8 cellular contexts compared by ENCODE assay signal in the genomic region with DNA sequence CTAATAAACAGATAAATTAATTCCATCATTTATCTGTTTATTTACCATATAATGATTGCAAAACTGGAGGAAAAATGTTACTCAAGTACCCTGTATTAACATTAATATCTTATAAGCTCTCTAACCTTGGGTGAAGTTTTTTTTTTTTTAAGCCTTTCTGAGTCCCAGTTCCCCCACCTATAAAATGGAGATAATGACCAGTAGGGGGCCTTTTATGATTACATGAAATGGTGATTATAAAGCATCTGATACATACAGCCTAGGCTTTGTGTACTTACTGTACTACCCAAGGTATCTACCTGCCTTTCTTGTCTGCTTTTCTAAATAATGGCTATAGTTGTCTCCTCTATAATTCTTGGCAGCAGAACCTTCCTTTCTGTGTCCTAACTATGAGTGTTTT. TPM values are rescaled to one million over a fixed set of nuclear protein-coding genes. Genes with fewer than 3 reads are reported as not detected.
A peak's percentile ranks its signal among the peaks of the same experiment; 100 is the strongest.
DNase-seq lines count a peak whose midpoint lies in the region; ATAC-seq and TF ChIP-seq lines count a peak whose summit lies in the region.

No MANE protein-coding gene starts in this region.

- H2BK5ac ChIP-seq in IMR-90 (ENCODE audit: low read depth, low read length, poor library complexity, severe bottlenecking) (no peak overlapping the region), mesendoderm (ENCODE audit: low read length) (no peak overlapping the region)

- no peak overlapping the region for H2BK15ac ChIP-seq in IMR-90 (ENCODE audit: low read depth, low read length)
- H2BK15ac ChIP-seq in mesendoderm (replicated peaks; ENCODE audit: low read depth) = no peak overlapping the region

- no peak overlapping the region for H3K4me3 Mint-ChIP-seq in CD14-positive monocyte
- H3K4me3 Mint-ChIP-seq in activated CD4-positive, alpha-beta memory T cell treated with anti-CD3 and anti-CD28 coated beads, Interleukin-2, amount 10 ng/mL, durations not matched to agents 7 days and 5 days = no peak overlapping the region

- no peak for TF ChIP-seq POLR2A in IMR-90 (IDR thresholded peaks at IDR 0.05; ENCODE audit: low read depth, low read length)

- no peaks in the 10 kb centered on the region for H4K20me1 ChIP-seq in IMR-90 (ENCODE audit: insufficient read depth, low read length)

- peaks cover 0 to 2% (median 2%) of the 10 kb centered on the region in 3 donors for H3K27me3 Mint-ChIP-seq in CD14-positive monocyte (ENCODE audit: low read depth in 3 of 3)
- peaks cover 16% of the 10 kb centered on the region for H3K27me3 Mint-ChIP-seq in activated CD4-positive, alpha-beta memory T cell treated with anti-CD3 and anti-CD28 coated beads, Interleukin-2, amount 10 ng/mL, durations not matched to agents 7 days and 5 days

- H3K36me3 Mint-ChIP-seq in CD14-positive monocyte = no peaks in the 10 kb centered on the region
- H3K36me3 Mint-ChIP-seq in activated CD4-positive, alpha-beta memory T cell treated with anti-CD3 and anti-CD28 coated beads, Interleukin-2, amount 10 ng/mL, durations not matched to agents 7 days and 5 days (ENCODE audit: low read depth) = no peaks in the 10 kb centered on the region

- H3K4me1 ChIP-seq in IMR-90 (ENCODE audit: control insufficient read depth, insufficient read depth, low read length) (no peaks in the 10 kb centered on the region), mesendoderm (ENCODE audit: control insufficient read depth, low read depth, low read length) (no peaks in the 10 kb centered on the region)

- no peaks in the 10 kb centered on the region for H3K79me2 ChIP-seq in mesendoderm (ENCODE audit: control insufficient read depth, insufficient read depth, low read length)

- H4K8ac ChIP-seq in IMR-90 (ENCODE audit: low read depth in 2 of 2, low read length in 2 of 2) (no peak overlapping the region), mesendoderm (ENCODE audit: low read depth, low read length) (no peak overlapping the region)

- H3K9me1 ChIP-seq in IMR-90 (ENCODE audit: insufficient read depth, low read length) = no peaks in the 10 kb centered on the region

- H2AFZ ChIP-seq in IMR-90 (replicated peaks; ENCODE audit: low read length, poor library complexity) = no peak overlapping the region

- H3K4me3 ChIP-seq in IMR-90 (ENCODE audit: insufficient read depth, low read depth, low read length) (no peak overlapping the region), mesendoderm (ENCODE audit: low read length) (no peak overlapping the region)

- no peak overlapping the region for H3K14ac ChIP-seq in IMR-90 (replicated peaks; ENCODE audit: low read depth, low read length)

- DNase-seq in CD14-positive monocyte (ENCODE audit: low spot score) (no peak), IMR-90 (peak; percentile 44), SW480 (ENCODE audit: low spot score) (peak; percentile 62), left colon (no peak), mesendoderm (no peak)
- no peak for DNase-seq in activated CD4-positive, alpha-beta memory T cell treated with anti-CD3 and anti-CD28 coated beads, Interleukin-2, amount 10 ng/mL, durations not matched to agents 7 days and 5 days
- no peak for DNase-seq in stimulated activated naive CD4-positive, alpha-beta T cell treated with Interleukin-2 at 50 U/mL for 16 hours (lab: John Stamatoyannopoulos, UW)

- H3K79me1 ChIP-seq in IMR-90 (ENCODE audit: low read depth in 1 of 2, low read length in 2 of 2) (no peaks in the 10 kb centered on the region), mesendoderm (ENCODE audit: low read length) (no peaks in the 10 kb centered on the region)

- no TSS peak for BruUV-seq in IMR-90 (replicated peaks; lab: Mats Ljungman, UMichigan)

- H3K9me3 ChIP-seq in IMR-90 (ENCODE audit: control insufficient read depth, insufficient read depth, low read length) = no peaks in the 10 kb centered on the region

- H2AK5ac ChIP-seq in IMR-90 (ENCODE audit: low read depth, low read length) = no peak overlapping the region
- H2AK5ac ChIP-seq in mesendoderm (ENCODE audit: low read length) = no peak overlapping the region

- H3K4me1 Mint-ChIP-seq in CD14-positive monocyte = peaks cover 3% of the 10 kb centered on the region
- no peaks in the 10 kb centered on the region for H3K4me1 Mint-ChIP-seq in activated CD4-positive, alpha-beta memory T cell treated with anti-CD3 and anti-CD28 coated beads, Interleukin-2, amount 10 ng/mL, durations not matched to agents 7 days and 5 days

- H3K4ac ChIP-seq in IMR-90 (ENCODE audit: low read depth, low read length) (no peak overlapping the region), mesendoderm (ENCODE audit: low read depth, low read length) (no peak overlapping the region)

- no peak overlapping the region for H3K23ac ChIP-seq in IMR-90 (ENCODE audit: low read depth, low read length)
- H3K23ac ChIP-seq in mesendoderm (ENCODE audit: low read length) = no peak overlapping the region

- no peak overlapping the region for H2BK120ac ChIP-seq in IMR-90 (ENCODE audit: low read depth, low read length)
- H2BK120ac ChIP-seq in mesendoderm (ENCODE audit: low read depth, low read length) = no peak overlapping the region

- peak; percentile 38 for TF ChIP-seq RAD21 in IMR-90 (IDR thresholded peaks at IDR 0.05; ENCODE audit: low read length)

- CTCF ChIA-PET in IMR-90 (lab: Yijun Ruan, JAX) = interaction anchor here (0.6 kb wide), 3 partner anchors 10 to 33 kb away, joined by 3 to 5 read pairs (median 3); no protein-coding TSS in a partner anchor
- CTCF ChIA-PET in activated CD4-positive, alpha-beta memory T cell treated with anti-CD3 and anti-CD28 coated beads, Interleukin-2, amount 10 ng/mL, durations not matched to agents 7 days and 5 days (lab: Charles Lee) = interaction anchor here (1.0 to 1.6 kb wide), 2 partner anchors 8 to 89 kb away, joined by 3 to 5 read pairs; no protein-coding TSS in a partner anchor

- peak; percentile 46; the same call in 1 of the 2 replicates for ATAC-seq in IMR-90 (ENCODE audit: low read depth)
- peak; percentile 39 for ATAC-seq in left colon
- ATAC-seq in HG03135 (IDR thresholded peaks at IDR 0.05; ENCODE audit: unreplicated experiment) = no peak

- H3K9ac ChIP-seq in IMR-90 (ENCODE audit: low read depth, low read length) (no peak overlapping the region), mesendoderm (ENCODE audit: low read length) (no peak overlapping the region)

- H3K9me3 Mint-ChIP-seq in CD14-positive monocyte = no peaks in the 10 kb centered on the region
- H3K9me3 Mint-ChIP-seq in activated CD4-positive, alpha-beta memory T cell treated with anti-CD3 and anti-CD28 coated beads, Interleukin-2, amount 10 ng/mL, durations not matched to agents 7 days and 5 days = no peaks in the 10 kb centered on the region

- H3K27ac Mint-ChIP-seq in CD14-positive monocyte = no peak overlapping the region
- no peak overlapping the region for H3K27ac Mint-ChIP-seq in activated CD4-positive, alpha-beta memory T cell treated with anti-CD3 and anti-CD28 coated beads, Interleukin-2, amount 10 ng/mL, durations not matched to agents 7 days and 5 days

- TF ChIP-seq CTCF in CD14-positive monocyte (IDR thresholded peaks at IDR 0.05) (peak; percentile 69), IMR-90 (conservative IDR thresholded peaks at IDR 0.05; ENCODE audit: low read depth, low read length) (peak; percentile 61)

- no peak overlapping the region for H2BK20ac ChIP-seq in IMR-90 (ENCODE audit: low read depth, low read length)

- no peaks in the 10 kb centered on the region for H3K36me3 ChIP-seq in IMR-90 (ENCODE audit: control insufficient read depth, insufficient read depth, low read length)
- no peaks in the 10 kb centered on the region for H3K36me3 ChIP-seq in mesendoderm (ENCODE audit: control insufficient read depth, insufficient read depth, low read length)

- H3K27ac ChIP-seq in IMR-90 (ENCODE audit: insufficient read depth, low read length) = no peak overlapping the region
- H3K27ac ChIP-seq in mesendoderm (ENCODE audit: low read depth, low read length) = no peak overlapping the region

- H2AK9ac ChIP-seq in IMR-90 (replicated peaks; ENCODE audit: low read depth, low read length, poor library complexity) = no peak overlapping the region

- H3K27me3 ChIP-seq in IMR-90 (ENCODE audit: control insufficient read depth, insufficient read depth, low read length) (peaks cover 4% of the 10 kb centered on the region), mesendoderm (ENCODE audit: insufficient read depth, low read length, poor library complexity) (no peaks in the 10 kb centered on the region)

- dilution Hi-C loops in IMR-90 (cut with HindIII; ENCODE audit: low sequenced_read_pairs, unreplicated experiment) = no loop called here

- H4K5ac ChIP-seq in IMR-90 (ENCODE audit: low read depth, low read length) (no peak overlapping the region), mesendoderm (ENCODE audit: low read length) (no peak overlapping the region)

- no peak overlapping the region for H3K18ac ChIP-seq in IMR-90 (ENCODE audit: low read depth, low read length)
- H3K18ac ChIP-seq in mesendoderm (ENCODE audit: low read length) = no peak overlapping the region

- H3K56ac ChIP-seq in IMR-90 (ENCODE audit: extremely low read depth, insufficient read depth, low read length) = no peak overlapping the region
- no peak overlapping the region for H3K56ac ChIP-seq in mesendoderm (ENCODE audit: low read length)

- H4K91ac ChIP-seq in IMR-90 (ENCODE audit: insufficient read depth, low read depth, low read length) = no peak overlapping the region

- POLR2A ChIA-PET in IMR-90 (lab: Charles Lee; ENCODE audit: unreplicated experiment) = no interaction called here
- POLR2A ChIA-PET in activated CD4-positive, alpha-beta memory T cell treated with anti-CD3 and anti-CD28 coated beads, Interleukin-2, amount 10 ng/mL, durations not matched to agents 7 days and 5 days (lab: Charles Lee) = no interaction called here

- no peak overlapping the region for H3K4me2 ChIP-seq in IMR-90 (ENCODE audit: low read depth, low read length)
- no peak overlapping the region for H3K4me2 ChIP-seq in mesendoderm (ENCODE audit: low read length)

- in situ Hi-C loops in IMR-90 (cut with MboI; ENCODE audit: low sequenced_read_pairs) = no loop called here

- intact Hi-C loops in CD14-positive monocyte (cut with micrococcal nuclease) = loop anchor here in 1 of 2 donors (5.0 kb wide), 1 partner anchor 48 kb away; no protein-coding TSS in a partner anchor
- intact Hi-C loops in IMR-90 (cut with micrococcal nuclease) = loop anchor here (5.0 kb wide), 2 partner anchors 33 to 118 kb away; no protein-coding TSS in a partner anchor
- intact Hi-C loops in left colon (cut with DNase I, micrococcal nuclease) = no loop called here

RNA-seq across cellular contexts. Expression of gene LRRC36, which starts 22.6 kb away (rescaled TPM):
- polyA plus RNA-seq in CD14-positive monocyte = 1 to 10 TPM; 1.8 to 3.2 TPM
- total RNA-seq in IMR-90 (2012; rRNA removed) = 0.18 TPM in 1 of 2 replicates, not detected in the other
- 0.20 and 0.29 TPM in 2 replicates for polyA plus RNA-seq in IMR-90 (2012; rRNA removed)
- polyA plus RNA-seq in IMR-90 (2012; cell fraction: cytosol; rRNA removed) = 0.04 and 0.08 TPM in 2 replicates
- polyA plus RNA-seq in IMR-90 (2012; cell fraction: nucleus; rRNA removed; ENCODE audit: low replicate concordance) = 0.46 and 2.3 TPM in 2 replicates
- total RNA-seq in left colon = under 1 TPM; 0.34 to 0.40 TPM
- total RNA-seq in activated CD4-positive, alpha-beta memory T cell treated with anti-CD3 and anti-CD28 coated beads, Interleukin-2, amount 10 ng/mL, durations not matched to agents 7 days and 5 days = not detected
- polyA plus RNA-seq in mesendoderm (2013, experiment 1 of 2) = not detected
- polyA plus RNA-seq in mesendoderm (2013, experiment 2 of 2) = not detected

RNA-seq across cellular contexts. Expression of gene KCTD19, which starts 22.6 kb away (rescaled TPM):
- polyA plus RNA-seq in CD14-positive monocyte (not detected), IMR-90 (2012; rRNA removed) (0.07 and 0.36 TPM in 2 replicates)
- total RNA-seq in IMR-90 (2012; rRNA removed) (under 0.01 TPM in 1 of 2 replicates, not detected in the other), left colon (under 1 TPM in 1 of 2 donors, not detected in 1; 0.06 TPM)
- 0.14 TPM in 1 of 2 replicates, not detected in the other for polyA plus RNA-seq in IMR-90 (2012; cell fraction: cytosol; rRNA removed)
- polyA plus RNA-seq in IMR-90 (2012; cell fraction: nucleus; rRNA removed; ENCODE audit: low replicate concordance) = 0.59 and 1.5 TPM in 2 replicates
- under 1 TPM; 0.20 to 0.48 TPM for total RNA-seq in activated CD4-positive, alpha-beta memory T cell treated with anti-CD3 and anti-CD28 coated beads, Interleukin-2, amount 10 ng/mL, durations not matched to agents 7 days and 5 days
- 0.14 TPM for polyA plus RNA-seq in mesendoderm (2013, experiment 1 of 2)
- polyA plus RNA-seq in mesendoderm (2013, experiment 2 of 2) = 0.07 TPM

RNA-seq across cellular contexts. Expression of gene TPPP3, which starts 44.1 kb away (rescaled TPM):
- polyA plus RNA-seq in CD14-positive monocyte (100 to 1,000 TPM in 1 of 2 donors, 10 to 100 TPM in 1; 63.1 to 123 TPM), IMR-90 (2012; rRNA removed) (2.2 and 2.4 TPM in 2 replicates)
- total RNA-seq in IMR-90 (2012; rRNA removed) (0.54 and 0.56 TPM in 2 replicates), left colon (1 to 10 TPM; 4.1 to 8.3 TPM)
- 2.0 and 3.4 TPM in 2 replicates for polyA plus RNA-seq in IMR-90 (2012; cell fraction: cytosol; rRNA removed)
- 1.8 and 2.4 TPM in 2 replicates for polyA plus RNA-seq in IMR-90 (2012; cell fraction: nucleus; rRNA removed; ENCODE audit: low replicate concordance)
- total RNA-seq in activated CD4-positive, alpha-beta memory T cell treated with anti-CD3 and anti-CD28 coated beads, Interleukin-2, amount 10 ng/mL, durations not matched to agents 7 days and 5 days = not detected
- not detected for polyA plus RNA-seq in mesendoderm (2013, experiment 1 of 2)
- polyA plus RNA-seq in mesendoderm (2013, experiment 2 of 2) = not detected

Comparison
In these comparisons a context has a peak if more than half of its experiments do, and no peak if none do; other contexts are left out.
1. DNase-seq: peak in IMR-90 (single experiment) and SW480 (single experiment); none in CD14-positive monocyte (single experiment), left colon (0 of 2), activated CD4-positive, alpha-beta memory T cell treated with anti-CD3 and anti-CD28 coated beads, Interleukin-2, amount 10 ng/mL, durations not matched to agents 7 days and 5 days (single experiment), mesendoderm (single experiment) and stimulated activated naive CD4-positive, alpha-beta T cell treated with Interleukin-2 at 50 U/mL for 16 hours (single experiment).